In the genomic region with DNA sequence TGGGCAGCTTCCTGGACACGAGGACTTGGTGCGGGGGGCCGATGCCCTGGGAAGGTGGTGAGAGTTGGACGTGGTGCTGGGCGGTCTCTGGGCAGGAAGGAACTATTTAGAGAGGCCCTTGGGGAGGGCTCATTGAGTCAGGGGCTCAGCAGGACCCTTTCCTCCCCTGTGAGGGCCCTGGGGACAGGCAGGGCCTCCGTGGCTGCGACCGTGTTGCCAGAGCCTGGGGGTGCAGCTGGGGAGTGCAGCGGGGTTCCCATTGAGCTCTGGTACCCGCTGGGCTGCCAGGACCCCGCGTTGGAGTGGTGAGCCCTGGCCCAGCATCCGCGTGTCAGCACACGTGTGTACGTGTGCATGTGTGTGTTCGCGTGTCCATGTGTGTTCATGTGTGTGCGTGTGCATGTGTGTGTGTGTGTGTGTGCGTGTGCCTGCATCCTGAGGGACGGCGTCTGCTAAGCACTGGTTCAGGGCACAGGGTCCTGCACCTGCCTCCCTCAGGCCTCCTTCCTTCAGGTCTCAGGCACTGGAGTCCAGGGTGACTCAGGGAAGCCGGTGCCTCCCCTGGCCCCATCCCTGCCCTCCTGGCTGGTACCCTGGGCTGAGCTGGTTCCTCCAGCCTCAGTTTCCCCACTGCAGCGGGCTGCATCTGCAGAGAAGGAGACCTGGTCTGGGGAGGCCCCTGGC, we compare ENCODE assay signal across 15 cellular contexts. TPM values are rescaled to one million over a fixed set of nuclear protein-coding genes. Genes with fewer than 3 reads are reported as not detected.
A peak's percentile ranks its signal among the peaks of the same experiment; 100 is the strongest.
DNase-seq lines count a peak whose midpoint lies in the region; ATAC-seq lines count a peak whose summit lies in the region.
"Had no signal": no experiment of that assay in that cellular context is flagged by ENCODE, and none has a peak within 500 bp of the region (broad histone marks: within the 10 kb centered on the region; RNA-seq: fewer than 3 reads in every experiment).

No MANE protein-coding gene starts in this region.

- peak overlapping the region; percentile 26 for H3K4ac ChIP-seq in neuronal stem cell (ENCODE audit: low read length)

- peak overlapping the region; percentile 78 for H3K27ac Mint-ChIP-seq in activated CD4-positive, alpha-beta T cell treated with anti-CD3 and anti-CD28 coated beads, Interleukin-2, amount 10 ng/mL, durations not matched to agents 24 days and 14 days
- H3K27ac Mint-ChIP-seq in activated naive CD4-positive, alpha-beta T cell treated with anti-CD3 and anti-CD28 coated beads, Interleukin-2, amount 50 U/mL, for 72 hours: peak overlapping the region; percentile 50 to 85
- H3K27ac Mint-ChIP-seq: brain had no signal

- H3K36me3 ChIP-seq in neuronal stem cell (replicated peaks in 1 of 2; ENCODE audit: control insufficient read depth in 2 of 2, insufficient read depth in 2 of 2, low read length in 2 of 2) (no peaks in the 10 kb centered on the region), HAP-1 (replicated peaks) (no peaks in the 10 kb centered on the region)
- H3K36me3 ChIP-seq: heart right ventricle, neutrophil, spleen had no signal

- H3K23ac ChIP-seq in neuronal stem cell (ENCODE audit: low read depth, low read length, poor library complexity): peak overlapping the region; percentile 98

- H3K27me3 Mint-ChIP-seq in activated CD4-positive, alpha-beta T cell treated with anti-CD3 and anti-CD28 coated beads, Interleukin-2, amount 10 ng/mL, durations not matched to agents 24 days and 14 days: peaks cover 12% of the 10 kb centered on the region

- H2BK12ac ChIP-seq in neuronal stem cell (ENCODE audit: low read length): peak overlapping the region; percentile 98

- H3K4me1 ChIP-seq in neuronal stem cell (ENCODE audit: control insufficient read depth in 2 of 2, insufficient read depth in 1 of 2, low read depth in 1 of 2, low read length in 2 of 2): peaks cover 28 to 31% of the 10 kb centered on the region in 2 donors
- peaks cover 10% of the 10 kb centered on the region for H3K4me1 ChIP-seq in HAP-1

- H3K14ac ChIP-seq in neuronal stem cell (ENCODE audit: low read length): peak overlapping the region; percentile 92

- peaks cover 4% of the 10 kb centered on the region for H3K36me3 Mint-ChIP-seq in activated CD4-positive, alpha-beta T cell treated with anti-CD3 and anti-CD28 coated beads, Interleukin-2, amount 10 ng/mL, durations not matched to agents 24 days and 14 days (ENCODE audit: low read depth)
- peaks cover 8 to 16% of the 10 kb centered on the region in 2 donors for H3K36me3 Mint-ChIP-seq in activated naive CD4-positive, alpha-beta T cell treated with anti-CD3 and anti-CD28 coated beads, Interleukin-2, amount 50 U/mL, for 72 hours
- H3K36me3 Mint-ChIP-seq: brain had no signal

- peak overlapping the region in 1 of 2 donors; percentile 55 for H3K4me3 ChIP-seq in neuronal stem cell (ENCODE audit: low read length in 2 of 2)
- H3K4me3 ChIP-seq in HAP-1: no peak overlapping the region; the same call in 1 of the 2 replicates
- H3K4me3 ChIP-seq: heart right ventricle had no signal

- peak overlapping the region; percentile 74 for H3K18ac ChIP-seq in neuronal stem cell (ENCODE audit: low read length)

- H3K27ac ChIP-seq in neuronal stem cell (replicated peaks; ENCODE audit: low read length): peak overlapping the region; percentile 2
- H3K27ac ChIP-seq: heart right ventricle, neutrophil, spleen had no signal

- H4K8ac ChIP-seq in neuronal stem cell (ENCODE audit: low read depth, low read length): no peak overlapping the region

- peaks cover 6 to 76% (median 53%) of the 10 kb centered on the region in 3 experiments for H3K27me3 ChIP-seq in neuronal stem cell (ENCODE audit: control insufficient read depth in 3 of 3, insufficient read depth in 3 of 3, low read depth in 1 of 3, low read length in 3 of 3)
- H3K27me3 ChIP-seq in HAP-1 (ENCODE audit: low read depth): no peaks in the 10 kb centered on the region

- H3K4me3 Mint-ChIP-seq in activated CD4-positive, alpha-beta T cell treated with anti-CD3 and anti-CD28 coated beads, Interleukin-2, amount 10 ng/mL, durations not matched to agents 24 days and 14 days: peak overlapping the region; percentile 80
- H3K4me3 Mint-ChIP-seq: brain had no signal

- peaks cover 25% of the 10 kb centered on the region for H3K4me1 Mint-ChIP-seq in activated CD4-positive, alpha-beta T cell treated with anti-CD3 and anti-CD28 coated beads, Interleukin-2, amount 10 ng/mL, durations not matched to agents 24 days and 14 days

- H3K79me1 ChIP-seq in neuronal stem cell (ENCODE audit: low read depth, low read length): no peaks in the 10 kb centered on the region

- WGBS in neuronal stem cell (ENCODE audit: extremely low coverage in 2 of 2, insufficient read length in 2 of 2, insufficient replicate concordance in 1 of 2), 2 donors: no CpG with 5 or more reads among the region's 24 CpGs

- no peak overlapping the region for H4K91ac ChIP-seq in neuronal stem cell (ENCODE audit: low read depth, low read length, poor library complexity)

- DNase-seq in activated CD4-positive, alpha-beta T cell treated with anti-CD3 and anti-CD28 coated beads, Interleukin-2, amount 10 ng/mL, durations not matched to agents 24 days and 14 days: no peak
- no peak for DNase-seq in activated CD4-positive, alpha-beta T cell treated with anti-CD3 and anti-CD28 coated beads for 1 hour
- no peak for DNase-seq in activated naive CD4-positive, alpha-beta T cell treated with anti-CD3 and anti-CD28 coated beads, Interleukin-2, amount 50 U/mL, for 72 hours (ENCODE audit: low spot score in 2 of 2)
- DNase-seq in neuronal stem cell (ENCODE audit: low spot score) (no peak), NCI-H2227 treated with DMSO at 0.1 percent for 48 hours (lab: John Stamatoyannopoulos, UW) (no peak), HAP-1 (ENCODE audit: low spot score in 2 of 2) (no peak), medulla oblongata (ENCODE audit: extremely low spot score) (no peak)
- DNase-seq: NCI-H2029 had no signal

- peak overlapping the region; percentile 96 for H2AK5ac ChIP-seq in neuronal stem cell (ENCODE audit: low read depth, low read length)

- in situ Hi-C loops in HAP-1 (cut with MboI; ENCODE audit: low sequenced_read_pairs): no loop called here

- H2BK15ac ChIP-seq in neuronal stem cell (ENCODE audit: low read length): peak overlapping the region; percentile 79

- no peak overlapping the region for H2BK120ac ChIP-seq in neuronal stem cell (ENCODE audit: low read depth, low read length)

- peak overlapping the region; percentile 74 for H3K9ac ChIP-seq in neuronal stem cell (ENCODE audit: low read depth, low read length, poor library complexity)

- ATAC-seq in HG03432 (IDR thresholded peaks at IDR 0.05; ENCODE audit: unreplicated experiment): peak; percentile 0
- peak in 1 of 2 donors; percentile 0 for ATAC-seq in activated naive CD4-positive, alpha-beta T cell treated with anti-CD3 and anti-CD28 coated beads, Interleukin-2, amount 50 U/mL, for 72 hours

- H3K9me3 ChIP-seq in neuronal stem cell (replicated peaks in 1 of 2; ENCODE audit: control insufficient read depth in 2 of 2, insufficient read depth in 1 of 2, low read depth in 1 of 2, low read length in 2 of 2): no peaks in the 10 kb centered on the region
- no peaks in the 10 kb centered on the region for H3K9me3 ChIP-seq in HAP-1
- H3K9me3 ChIP-seq: heart right ventricle, neutrophil, spleen had no signal

- intact Hi-C loops in activated CD4-positive, alpha-beta T cell treated with anti-CD3 and anti-CD28 coated beads, Interleukin-2, amount 10 ng/mL, durations not matched to agents 24 days and 14 days (cut with micrococcal nuclease): loop anchor here (5.0 kb wide), 2 partner anchors 46 to 61 kb away; a partner anchor contains a TSS

- H2BK5ac ChIP-seq in neuronal stem cell (ENCODE audit: low read length): peak overlapping the region; percentile 96

- no peak overlapping the region for H2AFZ ChIP-seq in neuronal stem cell (ENCODE audit: low read length)

- H3K4me2 ChIP-seq in neuronal stem cell (ENCODE audit: insufficient read depth, low read length, poor library complexity, severe bottlenecking): peak overlapping the region; percentile 37

- no peaks in the 10 kb centered on the region for H3K9me3 Mint-ChIP-seq in activated CD4-positive, alpha-beta T cell treated with anti-CD3 and anti-CD28 coated beads, Interleukin-2, amount 10 ng/mL, durations not matched to agents 24 days and 14 days
- H3K9me3 Mint-ChIP-seq in activated naive CD4-positive, alpha-beta T cell treated with anti-CD3 and anti-CD28 coated beads, Interleukin-2, amount 50 U/mL, for 72 hours: no peaks in the 10 kb centered on the region
- H3K9me3 Mint-ChIP-seq: brain had no signal

RNA-seq across cellular contexts. Expression of a gene that starts 10.7 kb away (rescaled TPM):
- total RNA-seq in activated CD4-positive, alpha-beta T cell treated with anti-CD3 and anti-CD28 coated beads, Interleukin-2, amount 10 ng/mL, durations not matched to agents 24 days and 14 days: not detected in 2 replicates
- not detected for total RNA-seq in activated naive CD4-positive, alpha-beta T cell treated with anti-CD3 and anti-CD28 coated beads, Interleukin-2, amount 50 U/mL, for 72 hours
- polyA plus RNA-seq in neuronal stem cell (2013, experiment 1 of 2): 0.03 TPM
- 0.01 TPM for polyA plus RNA-seq in neuronal stem cell (2013, experiment 2 of 2)
- total RNA-seq: Daoy, heart right ventricle, left lobe of liver, spleen had no signal
- polyA plus RNA-seq: heart right ventricle, spleen had no signal

RNA-seq across cellular contexts. Expression of a gene that starts 43.5 kb away (rescaled TPM):
- 29.6 and 35.8 TPM in 2 replicates for total RNA-seq in activated CD4-positive, alpha-beta T cell treated with anti-CD3 and anti-CD28 coated beads, Interleukin-2, amount 10 ng/mL, durations not matched to agents 24 days and 14 days
- total RNA-seq in activated naive CD4-positive, alpha-beta T cell treated with anti-CD3 and anti-CD28 coated beads, Interleukin-2, amount 50 U/mL, for 72 hours: 10 to 100 TPM; 44.5 to 79.9 TPM
- polyA plus RNA-seq in neuronal stem cell (2013, experiment 1 of 2): 79.8 TPM
- polyA plus RNA-seq in neuronal stem cell (2013, experiment 2 of 2): 78.9 TPM

RNA-seq across cellular contexts. Expression of a gene that starts 50.1 kb away (rescaled TPM):
- total RNA-seq in activated CD4-positive, alpha-beta T cell treated with anti-CD3 and anti-CD28 coated beads, Interleukin-2, amount 10 ng/mL, durations not matched to agents 24 days and 14 days: 43.3 and 45.5 TPM in 2 replicates
- total RNA-seq in activated naive CD4-positive, alpha-beta T cell treated with anti-CD3 and anti-CD28 coated beads, Interleukin-2, amount 50 U/mL, for 72 hours: 10 to 100 TPM; 91.6 to 97.5 TPM
- polyA plus RNA-seq in neuronal stem cell (2013, experiment 1 of 2): 44.0 TPM
- polyA plus RNA-seq in neuronal stem cell (2013, experiment 2 of 2): 44.5 TPM

RNA-seq across cellular contexts. Expression of a gene that starts 52.5 kb away (rescaled TPM):
- total RNA-seq in activated CD4-positive, alpha-beta T cell treated with anti-CD3 and anti-CD28 coated beads, Interleukin-2, amount 10 ng/mL, durations not matched to agents 24 days and 14 days: 24.5 and 28.0 TPM in 2 replicates
- 10 to 100 TPM; 20.7 to 21.2 TPM for total RNA-seq in activated naive CD4-positive, alpha-beta T cell treated with anti-CD3 and anti-CD28 coated beads, Interleukin-2, amount 50 U/mL, for 72 hours
- 12.3 TPM for polyA plus RNA-seq in neuronal stem cell (2013, experiment 1 of 2)
- 11.7 TPM for polyA plus RNA-seq in neuronal stem cell (2013, experiment 2 of 2)
